8 cellular contexts compared by ENCODE assay signal in genomic region chr4:156677136-156677535, GRCh38.
DNase-seq lines count a peak whose midpoint lies in the region; ATAC-seq and TF ChIP-seq lines count a peak whose summit lies in the region.

No MANE protein-coding gene starts in this region.

- no peaks in the 10 kb centered on the region for H3K27me3 ChIP-seq in right lobe of liver

- DNase-seq in EL (peak; percentile 39), SW480 (ENCODE audit: low spot score) (peak; percentile 41), right lobe of liver (no peak), posterior vena cava (ENCODE audit: low spot score) (no peak), SK-N-DZ (ENCODE audit: low spot score) (no peak), C1 segment of cervical spinal cord (lab: John Stamatoyannopoulos, UW) (no peak)
- no peak for DNase-seq in activated effector memory CD4-positive, alpha-beta T cell treated with anti-CD3 and anti-CD28 coated beads, Interleukin-2, amount 50 U/mL, for 16 hours

- peak; percentile 30 to 45 (median 34) for TF ChIP-seq CTCF in right lobe of liver (IDR thresholded peaks at IDR 0.05)

- ATAC-seq in HG02884 (IDR thresholded peaks at IDR 0.05; ENCODE audit: unreplicated experiment): peak; percentile 89
- peak; percentile 79 to 90 (median 85) for ATAC-seq in right lobe of liver

- WGBS in right lobe of liver (ENCODE audit: insufficient coverage, low coverage, low lambda C conversion rate, missing lambda C conversion rate): 11% methylated on average over 6 of the region's 6 CpGs

- no peaks in the 10 kb centered on the region for H3K36me3 ChIP-seq in right lobe of liver

- TF ChIP-seq POLR2A in right lobe of liver (IDR thresholded peaks at IDR 0.05): no peak

- intact Hi-C loops in right lobe of liver (cut with DNase I): no loop called here
- intact Hi-C loops in posterior vena cava (cut with DNase I): no loop called here

- no peak overlapping the region for H3K4me3 ChIP-seq in right lobe of liver

- no peaks in the 10 kb centered on the region for H3K9me3 ChIP-seq in right lobe of liver

- H3K27ac ChIP-seq in right lobe of liver: no peak overlapping the region

- H3K4me1 ChIP-seq in right lobe of liver: no peaks in the 10 kb centered on the region

Comparison
In these comparisons a context has a peak if more than half of its experiments do, and no peak if none do; other contexts are left out.
1. DNase-seq: peak in EL (single experiment) and SW480 (single experiment); none in right lobe of liver (0 of 3), posterior vena cava (single experiment), activated effector memory CD4-positive, alpha-beta T cell treated with anti-CD3 and anti-CD28 coated beads, Interleukin-2, amount 50 U/mL, for 16 hours (single experiment), SK-N-DZ (single experiment) and C1 segment of cervical spinal cord (0 of 14).